Comparison of ENCODE assay signal across 22 cellular contexts in genomic region chr5:10468256-10468655, GRCh38. TPM values are rescaled to one million over a fixed set of nuclear protein-coding genes. Genes with fewer than 3 reads are reported as not detected.
"Had no signal": no experiment of that assay in that cellular context is flagged by ENCODE, and none has a peak within 500 bp of the region (broad histone marks: within the 10 kb centered on the region; RNA-seq: fewer than 3 reads in every experiment).

No MANE protein-coding gene starts in this region.

- H3K27me3 ChIP-seq: left lung, right atrium auricular region, tibial artery had no signal

- H3K36me3 ChIP-seq: gastroesophageal sphincter, left lung, right atrium auricular region, tibial artery had no signal

- H3K4me3 ChIP-seq: gastroesophageal sphincter, left lung, mucosa of descending colon, right atrium auricular region, tibial artery had no signal

- H3K4me3 Mint-ChIP-seq: activated naive CD8-positive, alpha-beta T cell treated with anti-CD3 and anti-CD28 coated beads for 36 hours; activated T-cell treated with anti-CD3 and anti-CD28 coated beads, Interleukin-2, amount 50 U/mL, for 72 hours; dendritic cell treated with granulocyte-macrophage colony-stimulating factor and Interleukin-4, amounts not matched to agents 40 ng/mL and 50 ng/mL, for 4 days; naive thymus-derived CD4-positive, alpha-beta T cell; stimulated activated memory B cell treated with anti-CD40 and anti-IgM and Interleukin-4, amounts not matched to agents 10 μg/mL and 1 μg/mL and 100 μg/mL, for 72 hours; T-helper 1 cell treated with Interleukin-12 subunit alpha and Interleukin-12 subunit beta and Interleukin-4 antibody, amounts not matched to agents 30 μg/mL and 1 μg/mL, for 36 hours had no signal

- DNase-seq: activated CD4-positive, alpha-beta T cell treated with anti-CD3 and anti-CD28 coated beads for 4 hours; activated CD8-positive, alpha-beta memory T cell treated with anti-CD3 and anti-CD28 coated beads, Interleukin-2, amount 50 U/mL, for 48 hours; activated gamma-delta T cell; activated naive CD8-positive, alpha-beta T cell treated with anti-CD3 and anti-CD28 coated beads for 36 hours; activated T-cell treated with anti-CD3 and anti-CD28 coated beads, Interleukin-2, amount 50 U/mL, for 72 hours; amygdala; effector memory CD4-positive, alpha-beta T cell; erythroblast; islet precursor cell; left lung; mammary epithelial cell; mucosa of descending colon; naive thymus-derived CD4-positive, alpha-beta T cell; nucleus accumbens; stimulated activated CD4-positive, alpha-beta T cell treated with anti-CD3 and anti-CD28 coated beads, Interleukin-2, amount 100 ng/mL, for 48 hours; tibial artery had no signal

- H3K36me3 Mint-ChIP-seq: activated naive CD8-positive, alpha-beta T cell treated with anti-CD3 and anti-CD28 coated beads for 36 hours; stimulated activated memory B cell treated with anti-CD40 and anti-IgM and Interleukin-4, amounts not matched to agents 10 μg/mL and 1 μg/mL and 100 μg/mL, for 72 hours had no signal

- H3K27me3 Mint-ChIP-seq: activated naive CD8-positive, alpha-beta T cell treated with anti-CD3 and anti-CD28 coated beads for 36 hours had no signal

- H3K9me3 Mint-ChIP-seq: activated naive CD8-positive, alpha-beta T cell treated with anti-CD3 and anti-CD28 coated beads for 36 hours; activated T-cell treated with anti-CD3 and anti-CD28 coated beads, Interleukin-2, amount 50 U/mL, for 72 hours; dendritic cell treated with granulocyte-macrophage colony-stimulating factor and Interleukin-4, amounts not matched to agents 40 ng/mL and 50 ng/mL, for 4 days; stimulated activated memory B cell treated with anti-CD40 and anti-IgM and Interleukin-4, amounts not matched to agents 10 μg/mL and 1 μg/mL and 100 μg/mL, for 72 hours; T-helper 1 cell treated with Interleukin-12 subunit alpha and Interleukin-12 subunit beta and Interleukin-4 antibody, amounts not matched to agents 30 μg/mL and 1 μg/mL, for 36 hours had no signal

- H3K27ac ChIP-seq: gastroesophageal sphincter, left lung, right atrium auricular region, tibial artery had no signal

- H3K9me3 ChIP-seq: gastroesophageal sphincter, left lung, mucosa of descending colon, right atrium auricular region, tibial artery had no signal

- H3K27ac Mint-ChIP-seq: activated naive CD8-positive, alpha-beta T cell treated with anti-CD3 and anti-CD28 coated beads for 36 hours; activated T-cell treated with anti-CD3 and anti-CD28 coated beads, Interleukin-2, amount 50 U/mL, for 72 hours; dendritic cell treated with granulocyte-macrophage colony-stimulating factor and Interleukin-4, amounts not matched to agents 40 ng/mL and 50 ng/mL, for 4 days; naive thymus-derived CD4-positive, alpha-beta T cell; stimulated activated memory B cell treated with anti-CD40 and anti-IgM and Interleukin-4, amounts not matched to agents 10 μg/mL and 1 μg/mL and 100 μg/mL, for 72 hours; T-helper 1 cell treated with Interleukin-12 subunit alpha and Interleukin-12 subunit beta and Interleukin-4 antibody, amounts not matched to agents 30 μg/mL and 1 μg/mL, for 36 hours had no signal

- H3K4me1 ChIP-seq: gastroesophageal sphincter had no signal

- ATAC-seq: activated T-cell treated with anti-CD3 and anti-CD28 coated beads, Interleukin-2, amount 50 U/mL, for 72 hours; gastroesophageal sphincter; mucosa of descending colon; naive thymus-derived CD4-positive, alpha-beta T cell; stimulated activated memory B cell treated with anti-CD40 and anti-IgM and Interleukin-4, amounts not matched to agents 10 μg/mL and 1 μg/mL and 100 μg/mL, for 72 hours had no signal

RNA-seq across cellular contexts. Expression of gene ROPN1L, which starts 26.6 kb away (rescaled TPM):
- total RNA-seq: activated naive CD8-positive, alpha-beta T cell treated with anti-CD3 and anti-CD28 coated beads for 36 hours; mucosa of descending colon; skeletal muscle tissue had no signal
